In the genomic region with DNA sequence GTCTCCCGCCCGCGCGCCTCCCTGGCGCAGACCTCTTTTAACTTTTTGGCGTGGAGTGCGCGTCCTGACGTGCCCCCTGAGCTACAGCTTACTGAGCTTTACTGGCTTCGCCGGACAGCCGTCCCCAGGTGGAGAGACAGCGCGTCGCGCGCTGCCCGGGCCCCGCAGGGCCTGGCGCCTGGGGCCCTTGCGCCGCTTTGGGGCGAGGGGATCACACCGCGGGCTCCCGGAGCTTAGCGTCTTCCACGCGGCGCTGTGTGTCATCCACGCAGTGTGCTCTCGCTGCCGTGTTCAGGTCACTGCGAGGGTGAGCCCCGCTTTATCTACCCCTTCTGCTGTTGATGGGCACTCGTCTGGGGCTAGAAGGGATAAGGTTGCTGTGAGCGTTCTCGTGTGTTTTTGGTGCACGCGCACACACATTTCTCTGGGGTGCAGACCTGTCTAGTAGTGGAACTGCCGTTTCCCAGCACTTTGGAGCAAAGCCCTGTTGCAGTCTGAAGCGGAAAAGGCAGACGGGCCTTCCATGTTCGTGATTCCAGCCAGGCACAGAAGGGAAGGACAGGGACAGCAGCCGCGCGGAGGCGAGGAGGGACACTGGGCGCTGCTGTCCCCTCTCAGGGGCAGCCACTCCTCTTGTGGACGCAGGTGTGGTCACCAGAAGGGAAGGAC, we compare ENCODE assay signal across 9 cellular contexts. TPM values are rescaled to one million over a fixed set of nuclear protein-coding genes. Genes with fewer than 3 reads are reported as not detected.
DNase-seq lines count a peak whose midpoint lies in the region; ATAC-seq and TF ChIP-seq lines count a peak whose summit lies in the region.
"Had no signal": no experiment of that assay in that cellular context is flagged by ENCODE, and none has a peak within 500 bp of the region (broad histone marks: within the 10 kb centered on the region; RNA-seq: fewer than 3 reads in every experiment).

No MANE protein-coding gene starts in this region.

- H3K4me1 Mint-ChIP-seq in WTC11: peaks cover 21% of the 10 kb centered on the region

- H2AFZ ChIP-seq in osteoblast (ENCODE audit: low read length) (peak overlapping the region; percentile 90), Karpas-422 (ENCODE audit: low read length) (no peak overlapping the region)

- POLR2A ChIA-PET in WTC11 (lab: Charles Lee): interaction anchor here (0.7 to 1.2 kb wide), 2 partner anchors 33 to 217 kb away, joined by 3 read pairs; a partner anchor contains a TSS

- H3K9me3 ChIP-seq in BE2C: no peaks in the 10 kb centered on the region
- no peaks in the 10 kb centered on the region for H3K9me3 ChIP-seq in osteoblast (ENCODE audit: low read depth, low read length)
- H3K9me3 ChIP-seq in Karpas-422 (ENCODE audit: low read length): no peaks in the 10 kb centered on the region

- TF ChIP-seq CTCF in BE2C (IDR thresholded peaks at IDR 0.05; ENCODE audit: low read depth, low read length): no peak; the same call in 1 of the 2 replicates
- no peak for TF ChIP-seq CTCF in WTC11 (IDR thresholded peaks at IDR 0.05)
- TF ChIP-seq CTCF in osteoblast (IDR thresholded peaks at IDR 0.05; ENCODE audit: extremely low read depth, low read depth, low read length): no peak

- H3K4me3 ChIP-seq in BE2C (ENCODE audit: low read depth, low read length) (peak overlapping the region; percentile 69), osteoblast (ENCODE audit: insufficient read depth, low read length) (peak overlapping the region; percentile 68), Karpas-422 (ENCODE audit: low read length) (no peak overlapping the region)

- intact Hi-C loops in left cardiac atrium (cut with DNase I): no loop called here

- H3K79me2 ChIP-seq in osteoblast (ENCODE audit: insufficient read depth, low read length) (no peaks in the 10 kb centered on the region), Karpas-422 (ENCODE audit: low read length) (no peaks in the 10 kb centered on the region)

- H3K9me3 Mint-ChIP-seq in WTC11: peaks cover 7% of the 10 kb centered on the region

- peaks cover 49% of the 10 kb centered on the region for H3K27me3 ChIP-seq in BE2C
- no peaks in the 10 kb centered on the region for H3K27me3 ChIP-seq in osteoblast (ENCODE audit: insufficient read depth, low read length)
- H3K27me3 ChIP-seq in Karpas-422 (ENCODE audit: low read length): no peaks in the 10 kb centered on the region

- DNase-seq in BE2C: no peak
- no peak for DNase-seq in WTC11 (ENCODE audit: low spot score)
- DNase-seq in left cardiac atrium: no peak
- DNase-seq in osteoblast (ENCODE audit: insufficient read length, low spot score, missing footprints): peak; percentile 55
- DNase-seq in NCI-H187 treated with DMSO at 0.1 percent for 48 hours (lab: John Stamatoyannopoulos, UW): no peak
- DNase-seq in Karpas-422: no peak
- DNase-seq in NCI-H446 (lab: John Stamatoyannopoulos, UW): no peak

- no peaks in the 10 kb centered on the region for H3K4me1 ChIP-seq in BE2C
- H3K4me1 ChIP-seq in osteoblast (ENCODE audit: insufficient read depth, low read length): peaks cover 35% of the 10 kb centered on the region
- no peaks in the 10 kb centered on the region for H3K4me1 ChIP-seq in Karpas-422 (ENCODE audit: low read length)

- peak; percentile 54; the same call in 1 of the 2 replicates for ATAC-seq in WTC11
- peak; percentile 7 to 67 for ATAC-seq in left cardiac atrium
- ATAC-seq in HG03159 (IDR thresholded peaks at IDR 0.05; ENCODE audit: unreplicated experiment): no peak

- peaks cover 58% of the 10 kb centered on the region for H3K27me3 Mint-ChIP-seq in WTC11 (ENCODE audit: low read depth)

- no peak overlapping the region for H3K9ac ChIP-seq in Karpas-422 (ENCODE audit: low read length)

- H3K4me3 Mint-ChIP-seq in WTC11: peak overlapping the region; percentile 66

- no peaks in the 10 kb centered on the region for H3K9me2 ChIP-seq in Karpas-422 (replicated peaks; ENCODE audit: insufficient read depth, low read length)

- H3K36me3 ChIP-seq in BE2C: no peaks in the 10 kb centered on the region
- H3K36me3 ChIP-seq in osteoblast (ENCODE audit: insufficient read depth, low read length): no peaks in the 10 kb centered on the region
- no peaks in the 10 kb centered on the region for H3K36me3 ChIP-seq in Karpas-422 (ENCODE audit: insufficient read depth, low read length)

- H3K4me2 ChIP-seq in osteoblast (ENCODE audit: insufficient read depth, low read length) (peak overlapping the region; percentile 79), Karpas-422 (ENCODE audit: low read depth, low read length, poor library complexity, severe bottlenecking) (no peak overlapping the region)

- no peaks in the 10 kb centered on the region for H3K36me3 Mint-ChIP-seq in WTC11
- H3K36me3 Mint-ChIP-seq: activated naive CD4-positive, alpha-beta T cell treated with anti-CD3 and anti-CD28 coated beads, Interleukin-2, amount 50 U/mL, for 24 hours had no signal

- no peak overlapping the region for H3K27ac Mint-ChIP-seq in WTC11
- H3K27ac Mint-ChIP-seq: activated naive CD4-positive, alpha-beta T cell treated with anti-CD3 and anti-CD28 coated beads, Interleukin-2, amount 50 U/mL, for 24 hours had no signal

- H3K27ac ChIP-seq in osteoblast (ENCODE audit: low read depth, low read length) (peak overlapping the region; percentile 11), Karpas-422 (ENCODE audit: low read length) (no peak overlapping the region)

- CTCF ChIA-PET in WTC11 (lab: Charles Lee): interaction anchor here (0.6 to 2.3 kb wide), 25 partner anchors 9 to 262 kb away, joined by 3 to 43 read pairs (median 4); a partner anchor contains a TSS

- H4K20me1 ChIP-seq in osteoblast (ENCODE audit: insufficient read depth, low read length) (no peaks in the 10 kb centered on the region), Karpas-422 (ENCODE audit: insufficient read depth, low read depth, low read length) (no peaks in the 10 kb centered on the region)

TF ChIP-seq in WTC11, 78 proteins besides CTCF, POLR2A, EP300 and RAD21:
- TF ChIP-seq TEAD1 (CRISPR knock-in tag; IDR thresholded peaks at IDR 0.05) (0 out of 2 replicates have a peak, but pooled peaks have one; percentile 3), ZBTB21 (CRISPR knock-in tag; IDR thresholded peaks at IDR 0.05; ENCODE audit: borderline replicate concordance) (0 out of 2 replicates have a peak, but pooled peaks have one; percentile 21), FOXP1 (CRISPR knock-in tag; IDR thresholded peaks at IDR 0.05; ENCODE audit: borderline replicate concordance) (peak; percentile 4; the same call in 1 of the 2 replicates), MXD4 (CRISPR knock-in tag; IDR thresholded peaks at IDR 0.05; ENCODE audit: borderline replicate concordance) (no peak), FOXK1 (CRISPR knock-in tag; IDR thresholded peaks at IDR 0.05) (no peak)
- TF ChIP-seq, protein P1, sequence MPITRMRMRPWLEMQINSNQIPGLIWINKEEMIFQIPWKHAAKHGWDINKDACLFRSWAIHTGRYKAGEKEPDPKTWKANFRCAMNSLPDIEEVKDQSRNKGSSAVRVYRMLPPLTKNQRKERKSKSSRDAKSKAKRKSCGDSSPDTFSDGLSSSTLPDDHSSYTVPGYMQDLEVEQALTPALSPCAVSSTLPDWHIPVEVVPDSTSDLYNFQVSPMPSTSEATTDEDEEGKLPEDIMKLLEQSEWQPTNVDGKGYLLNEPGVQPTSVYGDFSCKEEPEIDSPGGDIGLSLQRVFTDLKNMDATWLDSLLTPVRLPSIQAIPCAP (CRISPR knock-in tag; IDR thresholded peaks at IDR 0.05): 0 out of 2 replicates have a peak, but pooled peaks have one; percentile 10

RNA-seq across cellular contexts. Expression of a gene that starts 33.1 kb away (rescaled TPM):
- polyA plus RNA-seq in BE2C (2012; ENCODE audit: insufficient read depth, insufficient read length, low read depth): 1.6 TPM
- 0.78 to 2.0 TPM (median 1.2 TPM) in 3 replicates for total RNA-seq in WTC11 (2021)
- 10 to 100 TPM; 20.2 to 22.9 TPM for total RNA-seq in left cardiac atrium
- under 0.01 TPM in 1 of 2 replicates, not detected in the other for total RNA-seq in osteoblast
- not detected in 2 replicates for total RNA-seq in Karpas-422 (2014; rRNA removed; shearing (Covaris generic); ENCODE audit: low replicate concordance)
